Comparison of ENCODE assay signal across 11 cellular contexts in genomic region chr5:102910240-102911226, GRCh38.
A peak's percentile ranks its signal among the peaks of the same experiment; 100 is the strongest.
DNase-seq lines count a peak whose midpoint lies in the region; ATAC-seq lines count a peak whose summit lies in the region.
"Had no signal": no experiment of that assay in that cellular context is flagged by ENCODE, and none has a peak within 500 bp of the region (broad histone marks: within the 10 kb centered on the region; RNA-seq: fewer than 3 reads in every experiment).

No MANE protein-coding gene starts in this region.

- intact Hi-C loops in Right ventricle myocardium superior (cut with DNase I) (no loop called here), Right ventricle myocardium inferior (cut with DNase I) (no loop called here)

- no peak for DNase-seq in Right ventricle myocardium superior
- DNase-seq in Right ventricle myocardium inferior (ENCODE audit: missing footprints), result no peak
- DNase-seq in SW 1271 (lab: John Stamatoyannopoulos, UW), result peak; percentile 76 to 95
- peak; percentile 75 for DNase-seq in glomerular visceral epithelial cell (ENCODE audit: extremely low spot score)
- DNase-seq in NCI-H2107 (lab: John Stamatoyannopoulos, UW), result no peak
- DNase-seq in NCI-H1694 (lab: John Stamatoyannopoulos, UW), result no peak
- no peak for DNase-seq in middle frontal gyrus (ENCODE audit: extremely low spot score, low spot score)
- no peak for DNase-seq in HUDEP-2 (lab: John Stamatoyannopoulos, UW; ENCODE audit: unreplicated experiment in 76 of 76)
- DNase-seq: AML-193, body of pancreas, right cardiac atrium had no signal

- peak; percentile 45 for ATAC-seq in Right ventricle myocardium superior (ENCODE audit: poor library complexity)
- ATAC-seq in Right ventricle myocardium inferior, result no peak
- ATAC-seq: body of pancreas had no signal

Comparison
In these comparisons a context has a peak if more than half of its experiments do, and no peak if none do; other contexts are left out.
1. DNase-seq: peak in SW 1271 (2 of 2) and glomerular visceral epithelial cell (single experiment); none in Right ventricle myocardium superior (single experiment), Right ventricle myocardium inferior (single experiment), NCI-H2107 (single experiment), NCI-H1694 (single experiment), middle frontal gyrus (single experiment) and HUDEP-2 (0 of 76).